Comparison of ENCODE assay signal across 22 cellular contexts in the genomic region with DNA sequence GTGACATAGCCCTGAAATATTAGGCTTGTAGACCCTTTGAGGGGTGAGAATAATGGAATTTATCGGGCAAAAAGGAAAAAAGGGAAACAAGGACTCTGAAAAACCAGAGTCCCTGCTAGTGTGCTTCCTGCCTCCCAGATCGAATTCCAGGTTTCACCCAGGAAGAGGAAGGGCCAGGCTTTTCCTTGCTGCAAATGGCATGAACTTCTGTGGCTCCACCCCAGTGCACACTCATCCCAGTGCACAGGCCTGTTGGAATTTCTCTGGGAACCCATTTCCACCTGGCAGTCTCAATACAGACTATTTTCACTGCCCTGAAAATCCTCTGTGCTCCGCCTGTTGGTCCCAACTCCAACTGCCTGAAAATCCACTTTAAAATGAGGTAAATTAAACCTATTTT. TPM values are rescaled to one million over a fixed set of nuclear protein-coding genes. Genes with fewer than 3 reads are reported as not detected.
A peak's percentile ranks its signal among the peaks of the same experiment; 100 is the strongest.
DNase-seq lines count a peak whose midpoint lies in the region; FAIRE-seq and TF ChIP-seq lines count a peak whose summit lies in the region.
"Had no signal": no experiment of that assay in that cellular context is flagged by ENCODE, and none has a peak within 500 bp of the region (broad histone marks: within the 10 kb centered on the region; RNA-seq: fewer than 3 reads in every experiment).

No MANE protein-coding gene starts in this region.

- H3K4me3 Mint-ChIP-seq in astrocyte (ENCODE audit: unreplicated experiment): no peak overlapping the region
- H3K4me3 Mint-ChIP-seq: T-cell had no signal

- no peaks in the 10 kb centered on the region for H3K9me3 ChIP-seq in astrocyte (ENCODE audit: insufficient read depth, low read depth, low read length)
- H3K9me3 ChIP-seq: heart left ventricle, sigmoid colon had no signal

- H3K27ac Mint-ChIP-seq in astrocyte (ENCODE audit: unreplicated experiment): no peak overlapping the region
- H3K27ac Mint-ChIP-seq: T-cell had no signal

- H3K4me3 ChIP-seq in astrocyte (ENCODE audit: insufficient read depth, low read depth, low read length): no peak overlapping the region
- H3K4me3 ChIP-seq: coronary artery, heart left ventricle, sigmoid colon had no signal

- DNase-seq in H54 (ENCODE audit: insufficient read length, low spot score) (peak; percentile 5), LHCN-M2 (ENCODE audit: low read depth) (peak; percentile 82), astrocyte (ENCODE audit: low read depth) (no peak), myocyte (ENCODE audit: low read depth) (peak; percentile 22), SW480 (ENCODE audit: low spot score) (no peak), NCI-H2107 treated with DMSO at 0.1 percent for 48 hours (lab: John Stamatoyannopoulos, UW; ENCODE audit: unreplicated experiment) (no peak), GM13977 (ENCODE audit: low spot score) (no peak)
- DNase-seq: activated gamma-delta T cell, aorta, DND-41, heart left ventricle, islet precursor cell, midbrain, MM.1S, NCI-H187 treated with DMSO at 0.1 percent for 48 hours, NCI-H526 treated with DMSO at 0.1 percent for 48 hours, OCI-M1, sigmoid colon, T-cell had no signal

- FAIRE-seq in H54 (lab: Jason Lieb, UNC) (no peak), astrocyte (lab: Jason Lieb, UNC) (no peak)

- in situ Hi-C loops in GM13977 (cut with MboI; ENCODE audit: low pct_unique_long_range_greater_than_20kb, low sequenced_read_pairs, unreplicated experiment): no loop called here

- H4K20me1 ChIP-seq in astrocyte (ENCODE audit: insufficient read depth, low read length): no peaks in the 10 kb centered on the region

- TF ChIP-seq POLR2A in H54 (IDR thresholded peaks at IDR 0.05; ENCODE audit: low read depth, low read length): no peak

- H3K79me2 ChIP-seq in astrocyte (ENCODE audit: insufficient read depth, low read length): no peaks in the 10 kb centered on the region

- peak overlapping the region; percentile 18 for H2AFZ ChIP-seq in astrocyte (ENCODE audit: low read depth, low read length)

- H3K4me1 Mint-ChIP-seq in astrocyte (ENCODE audit: low read depth, unreplicated experiment): peaks cover 12% of the 10 kb centered on the region

- TF ChIP-seq CTCF in astrocyte (IDR thresholded peaks at IDR 0.05; ENCODE audit: insufficient read depth, low read depth, low read length) (no peak), GM13977 (IDR thresholded peaks at IDR 0.05; ENCODE audit: extremely low read depth, insufficient read depth, missing control alignments) (no peak)

- H3K27ac ChIP-seq in astrocyte (ENCODE audit: low read depth, low read length): peak overlapping the region; percentile 70
- H3K27ac ChIP-seq: coronary artery, heart left ventricle, sigmoid colon had no signal

- peaks cover 5% of the 10 kb centered on the region for H3K9me3 Mint-ChIP-seq in astrocyte (ENCODE audit: unreplicated experiment)
- H3K9me3 Mint-ChIP-seq: T-cell had no signal

- H3K4me2 ChIP-seq in astrocyte (ENCODE audit: low read length): peak overlapping the region; percentile 76

- no peaks in the 10 kb centered on the region for H3K27me3 Mint-ChIP-seq in astrocyte (ENCODE audit: low read depth, unreplicated experiment)

- H3K27me3 ChIP-seq in astrocyte (ENCODE audit: insufficient read depth, low read length): no peaks in the 10 kb centered on the region
- H3K27me3 ChIP-seq: sigmoid colon had no signal

- H3K36me3 Mint-ChIP-seq in astrocyte (ENCODE audit: low read depth, unreplicated experiment): no peaks in the 10 kb centered on the region
- H3K36me3 Mint-ChIP-seq: T-cell had no signal

- no peaks in the 10 kb centered on the region for H3K36me3 ChIP-seq in astrocyte (ENCODE audit: insufficient read depth, low read length)
- H3K36me3 ChIP-seq: heart left ventricle, sigmoid colon had no signal

- no peak overlapping the region for H3K9ac ChIP-seq in astrocyte (ENCODE audit: low read length)

- H3K4me1 ChIP-seq in astrocyte (ENCODE audit: insufficient read depth, low read length): peaks cover 23% of the 10 kb centered on the region

RNA-seq across cellular contexts. Expression of gene C18orf54, which starts 29.9 kb away (rescaled TPM):
- total RNA-seq in LHCN-M2 (2014; rRNA removed) (7.6 and 11.1 TPM in 2 replicates), astrocyte (7.6 and 10.2 TPM in 2 replicates), myocyte (1.8 and 3.0 TPM in 2 replicates)
- polyA plus RNA-seq in LHCN-M2 (2012): 2.5 TPM
- 0.78 TPM for polyA plus RNA-seq in myocyte (2012)

RNA-seq across cellular contexts. Expression of gene STARD6, which starts 30.0 kb away (rescaled TPM):
- not detected in 2 replicates for total RNA-seq in LHCN-M2 (2014; rRNA removed)
- polyA plus RNA-seq in LHCN-M2 (2012): 0.16 TPM
- not detected in 2 replicates for total RNA-seq in astrocyte
- not detected in 2 replicates for total RNA-seq in myocyte
- polyA plus RNA-seq in myocyte (2012): not detected
- total RNA-seq: aorta, esophagus mucosa, heart left ventricle, sigmoid colon, T-cell had no signal
- polyA plus RNA-seq: aorta, BJ, heart left ventricle, sigmoid colon had no signal

Comparison
In these comparisons a context has a peak if more than half of its experiments do, and no peak if none do; other contexts are left out.
1. DNase-seq: peak in H54 (single experiment), LHCN-M2 (single experiment) and myocyte (single experiment); none in astrocyte (single experiment), SW480 (single experiment), NCI-H2107 treated with DMSO at 0.1 percent for 48 hours (single experiment) and GM13977 (single experiment).